ENCODE assay signal across 8 cellular contexts in the genomic region with DNA sequence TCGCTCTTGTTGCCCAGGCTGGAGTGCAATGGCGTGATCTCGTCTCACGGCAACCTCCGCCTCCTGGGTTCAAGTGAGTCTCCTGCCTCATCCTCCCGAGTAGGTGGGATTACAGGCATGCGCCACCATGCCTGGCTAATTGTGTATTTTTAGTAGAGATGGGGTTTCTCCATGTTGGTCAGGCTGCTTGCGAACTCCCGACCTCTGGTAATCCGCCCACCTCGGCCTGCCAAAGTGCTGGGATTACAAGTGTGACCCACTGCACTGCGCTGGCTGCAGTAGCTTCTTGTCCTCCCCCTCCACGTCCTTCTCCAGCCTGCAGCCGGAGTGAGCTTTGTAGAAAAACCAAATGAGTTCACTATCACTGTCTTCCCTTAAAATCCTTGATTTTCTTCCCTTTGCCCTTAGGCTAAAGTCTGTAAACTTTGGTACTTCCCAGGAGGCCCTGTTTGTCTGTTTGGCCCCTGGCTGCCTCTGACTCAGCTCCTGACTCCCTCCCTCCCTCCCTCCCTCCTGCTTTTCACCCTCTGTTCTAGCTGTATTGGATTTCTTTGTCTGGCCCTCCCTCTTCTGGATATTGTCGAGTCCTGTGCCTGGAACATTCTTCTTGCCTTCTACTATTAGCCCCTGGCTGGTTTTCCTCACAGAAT. TPM values are rescaled to one million over a fixed set of nuclear protein-coding genes. Genes with fewer than 3 reads are reported as not detected.
DNase-seq lines count a peak whose midpoint lies in the region; ATAC-seq and TF ChIP-seq lines count a peak whose summit lies in the region.

No MANE protein-coding gene starts in this region.

- H3K27me3 ChIP-seq in BE2C, result no peaks in the 10 kb centered on the region
- no peaks in the 10 kb centered on the region for H3K27me3 ChIP-seq in thoracic aorta (replicated peaks; ENCODE audit: insufficient read depth)

- peaks cover 24% of the 10 kb centered on the region for H3K36me3 Mint-ChIP-seq in MCF 10A (ENCODE audit: insufficient read depth, unreplicated experiment)
- peaks cover 0 to 29% (median 4%) of the 10 kb centered on the region in 3 donors for H3K36me3 Mint-ChIP-seq in naive thymus-derived CD8-positive, alpha-beta T cell

- H3K4me1 ChIP-seq in BE2C, result peaks cover 25% of the 10 kb centered on the region
- H3K4me1 ChIP-seq in thoracic aorta (ENCODE audit: control insufficient read depth in 1 of 2, low read depth in 2 of 2), result peaks cover 0 to 22% of the 10 kb centered on the region in 2 donors

- H3K9me3 Mint-ChIP-seq in MCF 10A (ENCODE audit: unreplicated experiment), result no peaks in the 10 kb centered on the region
- H3K9me3 Mint-ChIP-seq in naive thymus-derived CD8-positive, alpha-beta T cell, result no peaks in the 10 kb centered on the region

- H3K36me3 ChIP-seq in BE2C (no peaks in the 10 kb centered on the region; the same call in 1 of the 2 replicates), thoracic aorta (no peaks in the 10 kb centered on the region)

- in situ Hi-C loops in KBM-7 (cut with MboI; ENCODE audit: low pct_unique_long_range_greater_than_20kb, low sequenced_read_pairs), result no loop called here

- TF ChIP-seq CTCF in BE2C (IDR thresholded peaks at IDR 0.05; ENCODE audit: low read depth, low read length), result peak; percentile 38; the same call in 1 of the 2 replicates
- peak; percentile 21; the same call in 1 of the 2 replicates for TF ChIP-seq CTCF in LNCAP (IDR thresholded peaks at IDR 0.05)
- TF ChIP-seq CTCF in MCF 10A (IDR thresholded peaks at IDR 0.05; ENCODE audit: unreplicated experiment), result peak; percentile 34
- peak; percentile 32 for TF ChIP-seq CTCF in thoracic aorta (IDR thresholded peaks at IDR 0.05)

- DNase-seq in BE2C (peak; percentile 75), MCF 10A (ENCODE audit: unreplicated experiment) (peak; percentile 88), left kidney (ENCODE audit: low read depth, low spot score) (peak; percentile 90), thoracic aorta (ENCODE audit: low spot score) (peak; percentile 27), NCI-H2081 (lab: John Stamatoyannopoulos, UW) (no peak), KBM-7 (no peak)
- DNase-seq in naive thymus-derived CD8-positive, alpha-beta T cell, result no peak

- H3K4me3 ChIP-seq in BE2C (ENCODE audit: low read depth, low read length) (no peak overlapping the region), thoracic aorta (no peak overlapping the region)

- H3K4me3 Mint-ChIP-seq in MCF 10A (ENCODE audit: unreplicated experiment), result peak overlapping the region; percentile 35
- H3K4me3 Mint-ChIP-seq in naive thymus-derived CD8-positive, alpha-beta T cell, result no peak overlapping the region

- peak overlapping the region; percentile 51 for H3K27ac Mint-ChIP-seq in MCF 10A (ENCODE audit: low read depth, unreplicated experiment)
- H3K27ac Mint-ChIP-seq in naive thymus-derived CD8-positive, alpha-beta T cell, result peak overlapping the region in 1 of 10 donors; percentile 78

- peak overlapping the region; percentile 74 to 88 for H3K27ac ChIP-seq in thoracic aorta

- no peaks in the 10 kb centered on the region for H3K27me3 Mint-ChIP-seq in MCF 10A (ENCODE audit: insufficient read depth, unreplicated experiment)
- H3K27me3 Mint-ChIP-seq in naive thymus-derived CD8-positive, alpha-beta T cell, result no peaks in the 10 kb centered on the region

- POLR2A ChIA-PET in MCF 10A (lab: Yijun Ruan, JAX), result interaction anchor here (0.7 to 12.6 kb wide), 13 partner anchors 12 to 260 kb away, joined by 3 to 168 read pairs (median 4); a partner anchor contains a TSS
- POLR2A ChIA-PET in naive thymus-derived CD8-positive, alpha-beta T cell (lab: Charles Lee), result interaction anchor here (0.6 kb wide), 1 partner anchor 767 kb away, joined by 3 read pairs; no protein-coding TSS in a partner anchor

- CTCF ChIA-PET in MCF 10A (lab: Yijun Ruan, JAX), result interaction anchor here (0.5 to 5.6 kb wide), 32 partner anchors 10 to 570 kb away, joined by 3 to 43 read pairs (median 4); no protein-coding TSS in a partner anchor

- peak; percentile 91 for ATAC-seq in thoracic aorta (ENCODE audit: insufficient number of reproducible peaks, low FRiP score, low read depth)
- no peak for ATAC-seq in naive thymus-derived CD8-positive, alpha-beta T cell

- H3K9me3 ChIP-seq in BE2C, result no peaks in the 10 kb centered on the region
- no peaks in the 10 kb centered on the region for H3K9me3 ChIP-seq in thoracic aorta

- H3K4me1 Mint-ChIP-seq in MCF 10A (ENCODE audit: insufficient read depth, unreplicated experiment), result peaks cover 26% of the 10 kb centered on the region
- peaks cover 10 to 30% (median 23%) of the 10 kb centered on the region in 4 donors for H3K4me1 Mint-ChIP-seq in naive thymus-derived CD8-positive, alpha-beta T cell

- BruUV-seq in MCF 10A (replicated peaks; lab: Mats Ljungman, UMichigan), result no TSS peak

- intact Hi-C loops in MCF 10A (cut with micrococcal nuclease), result loop anchor here (1.0 to 10.0 kb wide), 4 partner anchors 81 to 557 kb away; no protein-coding TSS in a partner anchor

RNA-seq across cellular contexts. Expression of a gene that starts 12.9 kb away (rescaled TPM):
- 1.4 TPM for polyA plus RNA-seq in BE2C (2012; ENCODE audit: insufficient read depth, insufficient read length, low read depth)
- total RNA-seq in MCF 10A (2022) (5.3 and 5.8 TPM in 2 replicates), thoracic aorta (10 to 100 TPM in 1 of 2 donors, 1 to 10 TPM in 1; 2.8 to 10.7 TPM)
- total RNA-seq in naive thymus-derived CD8-positive, alpha-beta T cell, result 10 to 100 TPM in 1 of 2 experiments, 1 to 10 TPM in 1; 9.4 to 12.0 TPM
- polyA plus RNA-seq in naive thymus-derived CD8-positive, alpha-beta T cell, result 1 to 10 TPM in 2 of 3 donors, under 1 TPM in 1; 0.49 to 2.0 (median 1.4) TPM

RNA-seq across cellular contexts. Expression of a gene that starts 50.6 kb away (rescaled TPM):
- polyA plus RNA-seq in BE2C (2012; ENCODE audit: insufficient read depth, insufficient read length, low read depth), result 14.5 TPM
- total RNA-seq in MCF 10A (2022) (5.4 and 7.9 TPM in 2 replicates), thoracic aorta (10 to 100 TPM in 1 of 2 donors, 1 to 10 TPM in 1; 7.7 to 10.2 TPM)
- total RNA-seq in naive thymus-derived CD8-positive, alpha-beta T cell, result 10 to 100 TPM; 77.4 to 89.9 TPM
- 10 to 100 TPM; 33.5 to 51.5 (median 39.9) TPM for polyA plus RNA-seq in naive thymus-derived CD8-positive, alpha-beta T cell

RNA-seq across cellular contexts. Expression of a gene that starts 52.9 kb away (rescaled TPM):
- 1.7 TPM for polyA plus RNA-seq in BE2C (2012; ENCODE audit: insufficient read depth, insufficient read length, low read depth)
- total RNA-seq in MCF 10A (2022), result not detected in 2 replicates
- total RNA-seq in thoracic aorta, result 1 to 10 TPM; 4.5 to 8.4 TPM
- total RNA-seq in naive thymus-derived CD8-positive, alpha-beta T cell, result not detected
- 1 to 10 TPM in 1 of 3 donors, under 1 TPM in 2; 0.53 to 2.4 (median 0.98) TPM for polyA plus RNA-seq in naive thymus-derived CD8-positive, alpha-beta T cell

Comparison
In these comparisons a context has a peak if more than half of its experiments do, and no peak if none do; other contexts are left out.
1. DNase-seq: peak in BE2C (single experiment), MCF 10A (single experiment), left kidney (single experiment) and thoracic aorta (single experiment); none in NCI-H2081 (0 of 2), naive thymus-derived CD8-positive, alpha-beta T cell (0 of 10) and KBM-7 (single experiment).
2. Peak in every context shown above with its lines, with median percentiles within 50 percentile points of each other: CTCF ChIP-seq.